ENCODE assay signal across 8 cellular contexts in the genomic region with DNA sequence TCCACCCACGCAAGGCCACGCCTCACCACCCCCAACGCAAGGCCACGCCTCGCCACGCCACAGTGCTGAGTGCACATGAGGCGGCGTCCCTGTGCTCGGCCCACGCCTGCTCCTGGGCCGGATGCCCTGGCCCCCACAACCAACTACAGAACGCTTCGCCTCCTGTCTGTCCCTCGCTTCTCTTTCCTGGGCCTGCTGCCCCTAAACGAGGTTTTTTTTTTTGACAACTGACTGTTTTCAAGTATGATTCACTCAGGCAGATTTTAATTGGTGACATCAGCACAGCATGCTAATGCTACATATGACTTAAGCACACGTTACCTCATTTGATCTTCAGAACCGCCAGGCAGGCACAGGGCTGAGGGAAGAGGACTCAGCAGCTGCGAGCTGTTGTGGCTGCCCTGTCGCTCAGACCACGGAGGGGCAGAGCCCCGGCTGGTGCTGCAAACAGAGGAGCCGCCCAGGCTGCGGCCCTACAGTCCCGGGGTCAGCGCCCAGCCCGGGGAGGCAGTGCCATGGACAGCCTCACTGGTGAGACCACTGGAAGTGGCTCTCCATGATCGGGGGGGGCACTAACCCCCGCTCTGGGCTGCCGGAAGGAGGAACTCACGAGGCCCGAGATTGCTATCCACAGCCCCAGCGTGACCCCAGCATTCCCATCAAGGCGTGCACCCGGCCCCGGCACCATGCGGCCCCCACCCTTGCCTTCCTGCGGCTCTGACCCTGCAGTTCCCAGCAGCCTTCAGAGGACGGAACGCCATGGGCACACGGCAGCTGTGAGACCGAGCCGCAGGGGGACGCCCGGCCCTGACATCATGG.
DNase-seq lines count a peak whose midpoint lies in the region; ATAC-seq, FAIRE-seq and TF ChIP-seq lines count a peak whose summit lies in the region.

No MANE protein-coding gene starts in this region.

- no peaks in the 10 kb centered on the region for H4K20me1 ChIP-seq in OCI-LY1 (ENCODE audit: insufficient read depth, low read length)
- H4K20me1 ChIP-seq in HepG2 (ENCODE audit: insufficient read depth, low read length), result no peaks in the 10 kb centered on the region

- whole genome bisulfite sequencing in HepG2 (ENCODE audit: low lambda C conversion rate), result 92% methylated on average over 31 of the region's 44 CpGs

- H3K9me3 ChIP-seq in BE2C (no peaks in the 10 kb centered on the region), OCI-LY1 (ENCODE audit: low read length) (peaks cover 8% of the 10 kb centered on the region), HepG2 (ENCODE audit: low read length) (peaks cover 9% of the 10 kb centered on the region)

- no peak for TF ChIP-seq EP300 in HepG2 (IDR thresholded peaks at IDR 0.05; ENCODE audit: low read depth in 2 of 2, low read length in 2 of 2)
- no peak for TF ChIP-seq EP300 in HepG2 (CRISPR knock-in tag; IDR thresholded peaks at IDR 0.05; ENCODE audit: borderline replicate concordance)

- peaks cover 7% of the 10 kb centered on the region for H3K79me2 ChIP-seq in OCI-LY1 (ENCODE audit: insufficient read depth, low read length)
- peaks cover 2% of the 10 kb centered on the region for H3K79me2 ChIP-seq in HepG2 (ENCODE audit: insufficient read depth, low read length)

- peaks cover 10% of the 10 kb centered on the region for H3K9me3 Mint-ChIP-seq in stimulated activated naive CD8-positive, alpha-beta T cell treated with anti-CD3 and anti-CD28 coated beads, Interleukin-15, Interleukin-2, amounts not matched to agents 100 ng/mL and 50 ng/mL, for 24 hours

- H3K9me2 ChIP-seq in OCI-LY1 (ENCODE audit: low read depth, low read length), result no peaks in the 10 kb centered on the region

- H3K36me3 ChIP-seq in BE2C, result no peaks in the 10 kb centered on the region
- peaks cover 9% of the 10 kb centered on the region for H3K36me3 ChIP-seq in OCI-LY1 (ENCODE audit: insufficient read depth, low read length)
- H3K36me3 ChIP-seq in HepG2 (replicated peaks in 1 of 2; ENCODE audit: control insufficient read depth in 1 of 2, insufficient read depth in 2 of 2, low read length in 2 of 2), result peaks cover 1 to 4% of the 10 kb centered on the region in 2 experiments; a peak in 3 of 5 replicates

- peak overlapping the region; percentile 54; the same call in 1 of the 2 replicates for H3K9ac ChIP-seq in OCI-LY1 (ENCODE audit: low read length)
- H3K9ac ChIP-seq in HepG2 (ENCODE audit: insufficient read depth, low read depth, low read length), result no peak overlapping the region

- no peak for TF ChIP-seq RAD21 in HepG2 (CRISPR knock-in tag; IDR thresholded peaks at IDR 0.05)

- ATAC-seq in GM21529 (IDR thresholded peaks at IDR 0.05; ENCODE audit: unreplicated experiment), result peak; percentile 75
- ATAC-seq in HepG2, result no peak
- no peak for ATAC-seq in GM19455 (IDR thresholded peaks at IDR 0.05; ENCODE audit: unreplicated experiment)

- peak overlapping the region; percentile 79 for H3K27ac Mint-ChIP-seq in stimulated activated naive CD8-positive, alpha-beta T cell treated with anti-CD3 and anti-CD28 coated beads, Interleukin-15, Interleukin-2, amounts not matched to agents 100 ng/mL and 50 ng/mL, for 24 hours

- BruUV-seq in HepG2 (replicated peaks; lab: Mats Ljungman, UMichigan), result no TSS peak

- POLR2A ChIA-PET in HepG2 (lab: Yijun Ruan, JAX), result no interaction called here

- peaks cover 11% of the 10 kb centered on the region for H3K36me3 Mint-ChIP-seq in stimulated activated naive CD8-positive, alpha-beta T cell treated with anti-CD3 and anti-CD28 coated beads, Interleukin-15, Interleukin-2, amounts not matched to agents 100 ng/mL and 50 ng/mL, for 24 hours (ENCODE audit: low read depth)

- no peak for TF ChIP-seq POLR2A in HepG2 (IDR thresholded peaks at IDR 0.05; ENCODE audit: insufficient read depth in 1 of 2, low read depth in 2 of 2, low read length in 2 of 2)

- peak overlapping the region; percentile 58 for H3K4me3 Mint-ChIP-seq in stimulated activated naive CD8-positive, alpha-beta T cell treated with anti-CD3 and anti-CD28 coated beads, Interleukin-15, Interleukin-2, amounts not matched to agents 100 ng/mL and 50 ng/mL, for 24 hours

- CTCF ChIA-PET in HepG2 (lab: Yijun Ruan, JAX; ENCODE audit: low intra/inter-chr PET ratio, low total read pairs), result no interaction called here

- H3K4me2 ChIP-seq in OCI-LY1 (ENCODE audit: low read length) (peak overlapping the region; percentile 52), HepG2 (ENCODE audit: low read depth, low read length) (no peak overlapping the region)

- H3K27ac ChIP-seq in OCI-LY1 (ENCODE audit: low read depth, low read length, poor library complexity, severe bottlenecking) (peak overlapping the region; percentile 65), HepG2 (ENCODE audit: extremely low read length, insufficient read depth, low read length) (no peak overlapping the region)

- H3K27me3 Mint-ChIP-seq in stimulated activated naive CD8-positive, alpha-beta T cell treated with anti-CD3 and anti-CD28 coated beads, Interleukin-15, Interleukin-2, amounts not matched to agents 100 ng/mL and 50 ng/mL, for 24 hours, result no peaks in the 10 kb centered on the region

- H2AFZ ChIP-seq in OCI-LY1 (ENCODE audit: low read length), result no peak overlapping the region
- H2AFZ ChIP-seq in HepG2 (ENCODE audit: low read length), result no peak overlapping the region

- TF ChIP-seq CTCF in BE2C (IDR thresholded peaks at IDR 0.05; ENCODE audit: low read depth, low read length) (no peak), OCI-LY1 (IDR thresholded peaks at IDR 0.05; ENCODE audit: low read length) (no peak), astrocyte of the cerebellum (IDR thresholded peaks at IDR 0.05; ENCODE audit: low read depth, low read length, missing control alignments) (no peak), HepG2 (CRISPR knock-in tag; IDR thresholded peaks at IDR 0.05) (no peak)

- no peak for FAIRE-seq in HepG2 (lab: Jason Lieb, UNC)

- peak; percentile 38 for DNase-seq in BE2C
- peak; percentile 71 for DNase-seq in astrocyte of the cerebellum (ENCODE audit: low read depth)
- no peak for DNase-seq in HepG2 (ENCODE audit: low spot score)
- no peak for DNase-seq in NCI-H1417 (lab: John Stamatoyannopoulos, UW)

- H3K4me3 ChIP-seq in BE2C (ENCODE audit: low read depth, low read length), result no peak overlapping the region
- H3K4me3 ChIP-seq in OCI-LY1 (ENCODE audit: low read depth, low read length, poor library complexity, severe bottlenecking), result peak overlapping the region; percentile 17
- H3K4me3 ChIP-seq in astrocyte of the cerebellum (ENCODE audit: low read depth, low read length), result no peak overlapping the region
- no peak overlapping the region for H3K4me3 ChIP-seq in HepG2 (replicated peaks in 1 of 3; ENCODE audit: insufficient read depth in 1 of 3, low read depth in 2 of 3, low read length in 3 of 3)

- no peaks in the 10 kb centered on the region for H3K4me1 ChIP-seq in BE2C
- peaks cover 31% of the 10 kb centered on the region for H3K4me1 ChIP-seq in OCI-LY1 (ENCODE audit: insufficient read depth, low read length, severe bottlenecking)
- peaks cover 23% of the 10 kb centered on the region for H3K4me1 ChIP-seq in HepG2 (ENCODE audit: insufficient read depth, low read length)

- H3K27me3 ChIP-seq in BE2C, result no peaks in the 10 kb centered on the region
- no peaks in the 10 kb centered on the region for H3K27me3 ChIP-seq in OCI-LY1 (ENCODE audit: insufficient read depth, low read length)
- H3K27me3 ChIP-seq in HepG2 (ENCODE audit: control insufficient read depth in 1 of 2, insufficient read depth in 2 of 2, low read length in 2 of 2), result no peaks in the 10 kb centered on the region

- peaks cover 36% of the 10 kb centered on the region for H3K4me1 Mint-ChIP-seq in stimulated activated naive CD8-positive, alpha-beta T cell treated with anti-CD3 and anti-CD28 coated beads, Interleukin-15, Interleukin-2, amounts not matched to agents 100 ng/mL and 50 ng/mL, for 24 hours (ENCODE audit: low read depth)

- H3F3A ChIP-seq in OCI-LY1 (ENCODE audit: insufficient read depth, low read length), result no peaks in the 10 kb centered on the region

- intact Hi-C loops in HepG2 (cut with micrococcal nuclease; ENCODE audit: unreplicated experiment), result no loop called here

- in situ Hi-C loops in astrocyte of the cerebellum (cut with HindIII; ENCODE audit: low sequenced_read_pairs), result loop anchor here (10.0 kb wide), 1 partner anchor 75 kb away; no protein-coding TSS in a partner anchor
- in situ Hi-C loops in HepG2 (cut with HindIII; ENCODE audit: extremely low pct_ligation_motif_present, low pct_unique_long_range_greater_than_20kb), result no loop called here

TF ChIP-seq in HepG2, 621 proteins besides CTCF, POLR2A, EP300 and RAD21:
- TF ChIP-seq, protein P1, sequence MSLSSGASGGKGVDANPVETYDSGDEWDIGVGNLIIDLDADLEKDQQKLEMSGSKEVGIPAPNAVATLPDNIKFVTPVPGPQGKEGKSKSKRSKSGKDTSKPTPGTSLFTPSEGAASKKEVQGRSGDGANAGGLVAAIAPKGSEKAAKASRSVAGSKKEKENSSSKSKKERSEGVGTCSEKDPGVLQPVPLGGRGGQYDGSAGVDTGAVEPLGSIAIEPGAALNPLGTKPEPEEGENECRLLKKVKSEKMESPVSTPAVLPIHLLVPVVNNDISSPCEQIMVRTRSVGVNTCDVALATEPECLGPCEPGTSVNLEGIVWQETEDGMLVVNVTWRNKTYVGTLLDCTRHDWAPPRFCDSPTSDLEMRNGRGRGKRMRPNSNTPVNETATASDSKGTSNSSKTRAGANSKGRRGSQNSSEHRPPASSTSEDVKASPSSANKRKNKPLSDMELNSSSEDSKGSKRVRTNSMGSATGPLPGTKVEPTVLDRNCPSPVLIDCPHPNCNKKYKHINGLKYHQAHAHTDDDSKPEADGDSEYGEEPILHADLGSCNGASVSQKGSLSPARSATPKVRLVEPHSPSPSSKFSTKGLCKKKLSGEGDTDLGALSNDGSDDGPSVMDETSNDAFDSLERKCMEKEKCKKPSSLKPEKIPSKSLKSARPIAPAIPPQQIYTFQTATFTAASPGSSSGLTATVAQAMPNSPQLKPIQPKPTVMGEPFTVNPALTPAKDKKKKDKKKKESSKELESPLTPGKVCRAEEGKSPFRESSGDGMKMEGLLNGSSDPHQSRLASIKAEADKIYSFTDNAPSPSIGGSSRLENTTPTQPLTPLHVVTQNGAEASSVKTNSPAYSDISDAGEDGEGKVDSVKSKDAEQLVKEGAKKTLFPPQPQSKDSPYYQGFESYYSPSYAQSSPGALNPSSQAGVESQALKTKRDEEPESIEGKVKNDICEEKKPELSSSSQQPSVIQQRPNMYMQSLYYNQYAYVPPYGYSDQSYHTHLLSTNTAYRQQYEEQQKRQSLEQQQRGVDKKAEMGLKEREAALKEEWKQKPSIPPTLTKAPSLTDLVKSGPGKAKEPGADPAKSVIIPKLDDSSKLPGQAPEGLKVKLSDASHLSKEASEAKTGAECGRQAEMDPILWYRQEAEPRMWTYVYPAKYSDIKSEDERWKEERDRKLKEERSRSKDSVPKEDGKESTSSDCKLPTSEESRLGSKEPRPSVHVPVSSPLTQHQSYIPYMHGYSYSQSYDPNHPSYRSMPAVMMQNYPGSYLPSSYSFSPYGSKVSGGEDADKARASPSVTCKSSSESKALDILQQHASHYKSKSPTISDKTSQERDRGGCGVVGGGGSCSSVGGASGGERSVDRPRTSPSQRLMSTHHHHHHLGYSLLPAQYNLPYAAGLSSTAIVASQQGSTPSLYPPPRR (CRISPR knock-in tag; IDR thresholded peaks at IDR 0.05; ENCODE audit: borderline replicate concordance), result no peak
- TF ChIP-seq AGO2 (optimal IDR thresholded peaks at IDR 0.05; ENCODE audit: low read depth, low read length), result peak; percentile 37

Comparison
In these comparisons a context has a peak if more than half of its experiments do, and no peak if none do; other contexts are left out.
1. DNase-seq: peak in BE2C (single experiment) and astrocyte of the cerebellum (single experiment); none in HepG2 (single experiment) and NCI-H1417 (0 of 3).